Comparison of ENCODE assay signal across 1 cellular context in genomic region chr21:44866780-44867179, GRCh38.
A peak's percentile ranks its signal among the peaks of the same experiment; 100 is the strongest.
TF ChIP-seq lines count a peak whose summit lies in the region.

No MANE protein-coding gene starts in this region.

TF ChIP-seq in HepG2, 621 proteins besides CTCF, POLR2A, EP300 and RAD21 (continued from another document):
- TF ChIP-seq ZNF441 (CRISPR knock-in tag; IDR thresholded peaks at IDR 0.05; ENCODE audit: borderline replicate concordance) (no peak), AHDC1 (CRISPR knock-in tag; IDR thresholded peaks at IDR 0.05; ENCODE audit: borderline replicate concordance) (no peak), JUNB (CRISPR knock-in tag; IDR thresholded peaks at IDR 0.05; ENCODE audit: borderline replicate concordance) (no peak), NCOA1 (CRISPR knock-in tag; IDR thresholded peaks at IDR 0.05) (no peak), ZFY (CRISPR knock-in tag; IDR thresholded peaks at IDR 0.05) (no peak), ZBTB38 (CRISPR knock-in tag; IDR thresholded peaks at IDR 0.05) (peak; percentile 9; the same call in 1 of the 2 replicates), ZSCAN9 (CRISPR knock-in tag; IDR thresholded peaks at IDR 0.05; ENCODE audit: borderline replicate concordance) (no peak), RORA (CRISPR knock-in tag; IDR thresholded peaks at IDR 0.05) (no peak), MYPOP (CRISPR knock-in tag; IDR thresholded peaks at IDR 0.05) (no peak), ZNF10 (CRISPR knock-in tag; IDR thresholded peaks at IDR 0.05; ENCODE audit: borderline replicate concordance, low read depth) (no peak), ZNF558 (CRISPR knock-in tag; IDR thresholded peaks at IDR 0.05; ENCODE audit: borderline replicate concordance) (no peak), ZNF781 (CRISPR knock-in tag; IDR thresholded peaks at IDR 0.05; ENCODE audit: borderline replicate concordance, not compliant biosample characterization) (no peak), ZNF503 (CRISPR knock-in tag; IDR thresholded peaks at IDR 0.05) (no peak), ZBTB3 (CRISPR knock-in tag; IDR thresholded peaks at IDR 0.05; ENCODE audit: borderline replicate concordance, low read depth) (no peak), THAP11 (CRISPR knock-in tag; IDR thresholded peaks at IDR 0.05) (no peak), ZNF75D (CRISPR knock-in tag; IDR thresholded peaks at IDR 0.05; ENCODE audit: borderline replicate concordance) (no peak), HOXA5 (CRISPR knock-in tag; IDR thresholded peaks at IDR 0.05) (no peak)
- TF ChIP-seq, protein P1, sequence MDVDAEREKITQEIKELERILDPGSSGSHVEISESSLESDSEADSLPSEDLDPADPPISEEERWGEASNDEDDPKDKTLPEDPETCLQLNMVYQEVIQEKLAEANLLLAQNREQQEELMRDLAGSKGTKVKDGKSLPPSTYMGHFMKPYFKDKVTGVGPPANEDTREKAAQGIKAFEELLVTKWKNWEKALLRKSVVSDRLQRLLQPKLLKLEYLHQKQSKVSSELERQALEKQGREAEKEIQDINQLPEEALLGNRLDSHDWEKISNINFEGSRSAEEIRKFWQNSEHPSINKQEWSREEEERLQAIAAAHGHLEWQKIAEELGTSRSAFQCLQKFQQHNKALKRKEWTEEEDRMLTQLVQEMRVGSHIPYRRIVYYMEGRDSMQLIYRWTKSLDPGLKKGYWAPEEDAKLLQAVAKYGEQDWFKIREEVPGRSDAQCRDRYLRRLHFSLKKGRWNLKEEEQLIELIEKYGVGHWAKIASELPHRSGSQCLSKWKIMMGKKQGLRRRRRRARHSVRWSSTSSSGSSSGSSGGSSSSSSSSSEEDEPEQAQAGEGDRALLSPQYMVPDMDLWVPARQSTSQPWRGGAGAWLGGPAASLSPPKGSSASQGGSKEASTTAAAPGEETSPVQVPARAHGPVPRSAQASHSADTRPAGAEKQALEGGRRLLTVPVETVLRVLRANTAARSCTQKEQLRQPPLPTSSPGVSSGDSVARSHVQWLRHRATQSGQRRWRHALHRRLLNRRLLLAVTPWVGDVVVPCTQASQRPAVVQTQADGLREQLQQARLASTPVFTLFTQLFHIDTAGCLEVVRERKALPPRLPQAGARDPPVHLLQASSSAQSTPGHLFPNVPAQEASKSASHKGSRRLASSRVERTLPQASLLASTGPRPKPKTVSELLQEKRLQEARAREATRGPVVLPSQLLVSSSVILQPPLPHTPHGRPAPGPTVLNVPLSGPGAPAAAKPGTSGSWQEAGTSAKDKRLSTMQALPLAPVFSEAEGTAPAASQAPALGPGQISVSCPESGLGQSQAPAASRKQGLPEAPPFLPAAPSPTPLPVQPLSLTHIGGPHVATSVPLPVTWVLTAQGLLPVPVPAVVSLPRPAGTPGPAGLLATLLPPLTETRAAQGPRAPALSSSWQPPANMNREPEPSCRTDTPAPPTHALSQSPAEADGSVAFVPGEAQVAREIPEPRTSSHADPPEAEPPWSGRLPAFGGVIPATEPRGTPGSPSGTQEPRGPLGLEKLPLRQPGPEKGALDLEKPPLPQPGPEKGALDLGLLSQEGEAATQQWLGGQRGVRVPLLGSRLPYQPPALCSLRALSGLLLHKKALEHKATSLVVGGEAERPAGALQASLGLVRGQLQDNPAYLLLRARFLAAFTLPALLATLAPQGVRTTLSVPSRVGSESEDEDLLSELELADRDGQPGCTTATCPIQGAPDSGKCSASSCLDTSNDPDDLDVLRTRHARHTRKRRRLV (CRISPR knock-in tag; IDR thresholded peaks at IDR 0.05): no peak
